ENCODE assay signal across 8 cellular contexts in the genomic region with DNA sequence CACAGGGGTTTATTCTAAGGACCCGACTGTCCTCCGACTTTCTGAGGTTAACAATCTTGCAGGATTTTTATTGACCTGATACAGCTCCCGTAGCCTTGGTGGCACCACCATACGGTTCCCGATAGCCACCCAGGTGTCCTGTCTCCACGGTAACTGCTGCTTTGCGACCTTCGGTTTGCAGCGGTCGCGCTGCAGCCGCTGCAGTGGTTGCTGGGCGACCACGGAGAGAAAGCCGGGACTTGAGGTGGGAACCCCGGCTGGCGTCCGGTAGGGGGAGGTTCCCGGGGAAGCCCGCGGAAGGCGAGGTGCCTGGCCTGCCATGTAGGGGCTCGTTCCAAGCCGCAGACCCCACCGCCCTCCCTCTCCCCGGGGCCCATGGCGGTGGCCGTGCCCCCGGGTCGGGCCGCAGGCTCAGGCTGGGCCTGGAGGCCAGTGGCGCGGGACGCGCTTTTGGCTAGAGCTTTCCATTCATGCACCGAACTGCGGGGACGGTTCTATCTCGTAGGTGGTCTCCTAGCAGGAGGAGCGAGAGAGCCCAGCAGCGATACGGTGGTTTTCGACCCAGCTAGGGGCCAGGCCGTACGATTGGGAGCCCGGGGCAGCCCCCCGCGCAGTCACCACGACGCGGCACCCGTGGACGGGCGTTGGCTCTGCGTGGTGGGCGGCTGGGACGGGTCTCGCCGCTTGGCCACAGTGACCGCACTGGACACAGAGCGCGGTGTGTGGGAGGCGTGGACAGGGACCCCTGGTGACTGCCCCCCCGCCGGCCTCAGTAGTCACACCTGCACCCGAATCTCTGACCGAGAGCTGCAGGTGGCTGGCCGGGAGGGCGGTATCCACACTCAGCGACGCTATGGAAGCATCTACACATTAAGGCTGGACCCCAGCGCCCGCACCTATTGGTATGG. TPM values are rescaled to one million over a fixed set of nuclear protein-coding genes. Genes with fewer than 3 reads are reported as not detected.
A peak's percentile ranks its signal among the peaks of the same experiment; 100 is the strongest.
DNase-seq lines count a peak whose midpoint lies in the region; ATAC-seq and TF ChIP-seq lines count a peak whose summit lies in the region.

A gene with protein sequence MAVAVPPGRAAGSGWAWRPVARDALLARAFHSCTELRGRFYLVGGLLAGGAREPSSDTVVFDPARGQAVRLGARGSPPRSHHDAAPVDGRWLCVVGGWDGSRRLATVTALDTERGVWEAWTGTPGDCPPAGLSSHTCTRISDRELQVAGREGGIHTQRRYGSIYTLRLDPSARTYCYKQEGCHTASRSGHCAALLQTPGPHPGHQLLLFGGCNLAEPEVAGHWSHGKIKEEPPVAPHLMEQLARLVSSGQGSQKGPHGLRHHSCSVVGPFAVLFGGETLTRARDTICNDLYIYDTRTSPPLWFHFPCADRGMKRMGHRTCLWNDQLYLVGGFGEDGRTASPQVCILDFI (plus strand): TSS at position 201 of the 908 bp plus-strand sequence. CDS start 175 bp downstream, at position 376.

- peaks cover 32% of the 10 kb centered on the region for H3K36me3 ChIP-seq in lower lobe of right lung

- H3K4me3 ChIP-seq in lower lobe of right lung = peak within 1 kb of the TSS; percentile 81

- ATAC-seq in HG02840 (IDR thresholded peaks at IDR 0.05; ENCODE audit: low FRiP score, unreplicated experiment) = peak; percentile 67
- peak; percentile 91 to 96 for ATAC-seq in lower lobe of right lung

- DNase-seq in NCI-H2107 treated with DMSO at 0.1 percent for 48 hours (lab: John Stamatoyannopoulos, UW; ENCODE audit: unreplicated experiment) (peak; percentile 85), lower lobe of right lung (peak; percentile 88), NOMO-1 (lab: John Stamatoyannopoulos, UW; ENCODE audit: unreplicated experiment in 2 of 2) (no peak)
- DNase-seq in activated CD8-positive, alpha-beta memory T cell treated with anti-CD3 and anti-CD28 coated beads for 1 hour (ENCODE audit: extremely low read depth in 1 of 2, low read depth in 1 of 2) = peak; percentile 17 to 46
- peak; percentile 53 for DNase-seq in effector CD4-positive, alpha-beta T cell
- DNase-seq in stimulated activated CD8-positive, alpha-beta memory T cell treated with anti-CD3 and anti-CD28 coated beads, Interleukin-12 subunit alpha, Interleukin-12 subunit beta, amount 100 ng/mL, for 1 hour (ENCODE audit: low read depth) = peak; percentile 35

- H3K27me3 ChIP-seq in lower lobe of right lung (ENCODE audit: low read depth) = no peaks in the 10 kb centered on the region

- H3K27ac ChIP-seq in lower lobe of right lung = peak within 1 kb of the TSS; percentile 73

- TF ChIP-seq POLR2A in GM15510 (IDR thresholded peaks at IDR 0.05; ENCODE audit: borderline replicate concordance, extremely low read depth, insufficient read length) = peak; percentile 25

- intact Hi-C loops in lower lobe of right lung (cut with DNase I) = no loop called here

- TF ChIP-seq CTCF in lower lobe of right lung (IDR thresholded peaks at IDR 0.05) = no peak

- H3K4me1 ChIP-seq in lower lobe of right lung = peaks cover 31% of the 10 kb centered on the region

- no peaks in the 10 kb centered on the region for H3K9me3 ChIP-seq in lower lobe of right lung

RNA-seq across cellular contexts. Expression of the gene that starts here (rescaled TPM):
- total RNA-seq in lower lobe of right lung = 7.2 TPM

Comparison
In these comparisons a context has a peak if more than half of its experiments do, and no peak if none do; other contexts are left out.
1. DNase-seq: peak in NCI-H2107 treated with DMSO at 0.1 percent for 48 hours (single experiment), activated CD8-positive, alpha-beta memory T cell treated with anti-CD3 and anti-CD28 coated beads for 1 hour (2 of 2), effector CD4-positive, alpha-beta T cell (single experiment), lower lobe of right lung (single experiment) and stimulated activated CD8-positive, alpha-beta memory T cell treated with anti-CD3 and anti-CD28 coated beads, Interleukin-12 subunit alpha, Interleukin-12 subunit beta, amount 100 ng/mL, for 1 hour (single experiment); none in NOMO-1 (0 of 2).